8 cellular contexts compared by ENCODE assay signal in genomic region chr3:11095932-11096265, GRCh38. TPM values are rescaled to one million over a fixed set of nuclear protein-coding genes. Genes with fewer than 3 reads are reported as not detected.
A peak's percentile ranks its signal among the peaks of the same experiment; 100 is the strongest.
DNase-seq lines count a peak whose midpoint lies in the region; ATAC-seq and TF ChIP-seq lines count a peak whose summit lies in the region.
"Had no signal": no experiment of that assay in that cellular context is flagged by ENCODE, and none has a peak within 500 bp of the region (broad histone marks: within the 10 kb centered on the region; RNA-seq: fewer than 3 reads in every experiment).

No MANE protein-coding gene starts in this region.

- RAD21 ChIA-PET in HCT116 (lab: Charles Lee; ENCODE audit: low non-redundant PET in 1 of 2, low total read pairs in 2 of 2, uncharacterized antibody in 2 of 2, unreplicated experiment in 2 of 2) = interaction anchor here in 1 of 2 experiments (1.8 to 2.0 kb wide), 2 partner anchors 36 to 60 kb away, joined by 5 read pairs; no protein-coding TSS in a partner anchor

- CTCF ChIA-PET in HCT116 (lab: Charles Lee) = interaction anchor here (1.0 to 1.8 kb wide), 8 partner anchors 10 to 239 kb away, joined by 3 to 10 read pairs (median 4); no protein-coding TSS in a partner anchor

- H3K4me3 ChIP-seq in HCT116 (replicated peaks in 1 of 2; ENCODE audit: low read depth in 1 of 2, low read length in 2 of 2) (peak overlapping the region; percentile 44 to 56), fibroblast of pulmonary artery (replicated peaks; ENCODE audit: low read depth, low read length) (no peak overlapping the region), skeletal muscle satellite cell (ENCODE audit: low read length) (peak overlapping the region; percentile 64)

- H3K4me1 ChIP-seq in HCT116 (ENCODE audit: control insufficient read depth in 1 of 2, insufficient read depth in 2 of 2, low read length in 2 of 2) (peaks cover 22 to 32% of the 10 kb centered on the region in 2 experiments; a peak in 3 of 4 replicates), skeletal muscle satellite cell (ENCODE audit: control insufficient read depth, insufficient read depth, low read length) (peaks cover 26% of the 10 kb centered on the region)

- H3K79me2 ChIP-seq in HCT116 (ENCODE audit: insufficient read depth, low read length) = no peaks in the 10 kb centered on the region

- peak; percentile 65 for TF ChIP-seq RAD21 in HCT116 (IDR thresholded peaks at IDR 0.05; ENCODE audit: low read depth)

- H3K9me3 Mint-ChIP-seq in natural killer cell treated with Interleukin-12 subunit alpha and Interleukin-12 subunit beta and Interleukin-15 and Interleukin-18, amount 100 ng/mL, for 72 hours = no peaks in the 10 kb centered on the region
- H3K9me3 Mint-ChIP-seq: stimulated activated effector memory CD8-positive, alpha-beta T cell treated with anti-CD3 and anti-CD28 coated beads, Interleukin-12 subunit alpha, Interleukin-12 subunit beta, amount 100 ng/mL, for 72 hours had no signal

- intact Hi-C loops in HCT116 (cut with micrococcal nuclease) = loop anchor here (1.0 kb wide), 1 partner anchor 41 kb away; no protein-coding TSS in a partner anchor

- POLR2A ChIA-PET in HCT116 (lab: Charles Lee) = interaction anchor here (0.8 to 1.7 kb wide), 6 partner anchors 10 to 674 kb away, joined by 3 to 4 read pairs (median 4); partner anchors contain the start of gene HRH1

- H3K36me3 ChIP-seq in HCT116 (ENCODE audit: control insufficient read depth in 1 of 2, insufficient read depth in 2 of 2, low read length in 2 of 2) (no peaks in the 10 kb centered on the region), skeletal muscle satellite cell (ENCODE audit: insufficient read depth, low read length) (no peaks in the 10 kb centered on the region)

- peak; percentile 76 for ATAC-seq in HCT116
- no peak for ATAC-seq in HG03439 (IDR thresholded peaks at IDR 0.05; ENCODE audit: unreplicated experiment)
- ATAC-seq in natural killer cell treated with Interleukin-12 subunit alpha and Interleukin-12 subunit beta and Interleukin-15 and Interleukin-18, amount 100 ng/mL, for 72 hours = no peak

- in situ Hi-C loops in SK-MEL-5 (cut with HindIII; ENCODE audit: low pct_unique_long_range_greater_than_20kb, low sequenced_read_pairs) = no loop called here

- H2AFZ ChIP-seq in HCT116 (ENCODE audit: low read depth, low read length, poor library complexity, severe bottlenecking) = peak overlapping the region; percentile 94

- H3K27ac Mint-ChIP-seq in natural killer cell treated with Interleukin-12 subunit alpha and Interleukin-12 subunit beta and Interleukin-15 and Interleukin-18, amount 100 ng/mL, for 72 hours = no peak overlapping the region
- H3K27ac Mint-ChIP-seq: stimulated activated effector memory CD8-positive, alpha-beta T cell treated with anti-CD3 and anti-CD28 coated beads, Interleukin-12 subunit alpha, Interleukin-12 subunit beta, amount 100 ng/mL, for 72 hours had no signal

- peak overlapping the region; percentile 70 for H3K9ac ChIP-seq in HCT116 (ENCODE audit: low read length)
- H3K9ac ChIP-seq in skeletal muscle satellite cell (ENCODE audit: low read depth, low read length) = peak overlapping the region; percentile 79

- H3K4me2 ChIP-seq in HCT116 (ENCODE audit: low read length) (peak overlapping the region; percentile 90), skeletal muscle satellite cell (ENCODE audit: low read length) (peak overlapping the region; percentile 80)

- DNase-seq in HCT116 (ENCODE audit: low read depth, low spot score) = peak; percentile 48
- DNase-seq in SK-MEL-5 (ENCODE audit: low read depth, low spot score) = peak; percentile 8
- no peak for DNase-seq in fibroblast of pulmonary artery (ENCODE audit: low read depth)
- DNase-seq in natural killer cell treated with Interleukin-12 subunit alpha and Interleukin-12 subunit beta and Interleukin-15 and Interleukin-18, amount 100 ng/mL, for 72 hours (ENCODE audit: low spot score) = no peak
- DNase-seq in activated CD4-positive, CD25-positive, alpha-beta regulatory T cell (lab: John Stamatoyannopoulos, UW) = no peak

- no peaks in the 10 kb centered on the region for H3K27me3 ChIP-seq in HCT116 (ENCODE audit: insufficient read depth, low read length)
- no peaks in the 10 kb centered on the region for H3K27me3 ChIP-seq in skeletal muscle satellite cell (ENCODE audit: control insufficient read depth, insufficient read depth, low read length)

- no peak for TF ChIP-seq POLR2A in HCT116 (IDR thresholded peaks at IDR 0.05; ENCODE audit: borderline replicate concordance, extremely low read depth, insufficient read depth, insufficient read length)

- H3K4me3 Mint-ChIP-seq in natural killer cell treated with Interleukin-12 subunit alpha and Interleukin-12 subunit beta and Interleukin-15 and Interleukin-18, amount 100 ng/mL, for 72 hours = no peak overlapping the region

- H3K9me2 ChIP-seq in HCT116 (ENCODE audit: insufficient read depth) = no peaks in the 10 kb centered on the region

- no peaks in the 10 kb centered on the region for H4K20me1 ChIP-seq in HCT116 (ENCODE audit: insufficient read depth)

- H3K4me1 Mint-ChIP-seq in natural killer cell treated with Interleukin-12 subunit alpha and Interleukin-12 subunit beta and Interleukin-15 and Interleukin-18, amount 100 ng/mL, for 72 hours (ENCODE audit: low read depth in 2 of 2) = peaks cover 6% of the 10 kb centered on the region in 2 donors

- H3K27ac ChIP-seq in HCT116 (ENCODE audit: low read depth, low read length) = peak overlapping the region; percentile 76

- no TSS peak for BruUV-seq in HCT116 (replicated peaks; lab: Mats Ljungman, UMichigan)

- H3K27me3 Mint-ChIP-seq in natural killer cell treated with Interleukin-12 subunit alpha and Interleukin-12 subunit beta and Interleukin-15 and Interleukin-18, amount 100 ng/mL, for 72 hours = peaks cover 5 to 11% of the 10 kb centered on the region in 2 donors

- peak; percentile 46 to 67 (median 60); a peak in 5 of 6 replicates for TF ChIP-seq CTCF in HCT116 (IDR thresholded peaks at IDR 0.05 in 2 of 3, conservative IDR thresholded peaks at IDR 0.05 in 1 of 3; ENCODE audit: borderline replicate concordance in 1 of 3, insufficient read depth in 1 of 3, low read depth in 2 of 3, low read length in 2 of 3)
- peak; percentile 27 for TF ChIP-seq CTCF in fibroblast of pulmonary artery (IDR thresholded peaks at IDR 0.05; ENCODE audit: low read length, missing control alignments)

- H3K36me3 Mint-ChIP-seq in natural killer cell treated with Interleukin-12 subunit alpha and Interleukin-12 subunit beta and Interleukin-15 and Interleukin-18, amount 100 ng/mL, for 72 hours = no peaks in the 10 kb centered on the region
- H3K36me3 Mint-ChIP-seq: stimulated activated effector memory CD8-positive, alpha-beta T cell treated with anti-CD3 and anti-CD28 coated beads, Interleukin-12 subunit alpha, Interleukin-12 subunit beta, amount 100 ng/mL, for 72 hours had no signal

- H3K9me3 ChIP-seq in HCT116 (ENCODE audit: control insufficient read depth in 1 of 2, insufficient read depth in 1 of 2, low read depth in 1 of 2, low read length in 2 of 2) = no peaks in the 10 kb centered on the region; a peak in 1 of 4 replicates
- no peaks in the 10 kb centered on the region for H3K9me3 ChIP-seq in skeletal muscle satellite cell (replicated peaks; ENCODE audit: low read length)

TF ChIP-seq in HCT116, 20 proteins besides CTCF, POLR2A, EP300 and RAD21:
- TF ChIP-seq EZH2phosphoT487 (IDR thresholded peaks at IDR 0.05; ENCODE audit: borderline replicate concordance) (no peak), FOSL1 (IDR thresholded peaks at IDR 0.05; ENCODE audit: low read depth) (no peak), CBX3 (IDR thresholded peaks at IDR 0.05; ENCODE audit: low read depth) (no peak; the same call in 1 of the 2 replicates), POLR2AphosphoS5 (IDR thresholded peaks at IDR 0.05; ENCODE audit: low read depth, low read length) (no peak), JUND (IDR thresholded peaks at IDR 0.05) (no peak)

RNA-seq across cellular contexts. Expression of gene HRH1, which starts 58.4 kb away (rescaled TPM):
- 7.0 TPM for total RNA-seq in HCT116 (2021; ENCODE audit: unreplicated experiment)
- polyA plus RNA-seq in HCT116 (2012) = 5.4 and 6.0 TPM in 2 replicates
- not detected in 2 replicates for total RNA-seq in SK-MEL-5 (2014; rRNA removed; shearing (Covaris generic))
- polyA plus RNA-seq in SK-MEL-5 (2015; cell fraction: cytosol; rRNA removed) = 0.20 TPM in 1 of 2 replicates, not detected in the other
- polyA plus RNA-seq in SK-MEL-5 (2015; cell fraction: nucleus; rRNA removed) = not detected in 2 replicates
- 11.4 and 11.9 TPM in 2 replicates for total RNA-seq in skeletal muscle satellite cell (2012; rRNA removed)
- under 1 TPM in 1 of 2 donors, not detected in 1; 0.14 TPM for total RNA-seq in natural killer cell treated with Interleukin-12 subunit alpha and Interleukin-12 subunit beta and Interleukin-15 and Interleukin-18, amount 100 ng/mL, for 72 hours

Comparison
In these comparisons a context has a peak if more than half of its experiments do, and no peak if none do; other contexts are left out.
1. DNase-seq: peak in HCT116 (single experiment) and SK-MEL-5 (single experiment); none in fibroblast of pulmonary artery (single experiment), natural killer cell treated with Interleukin-12 subunit alpha and Interleukin-12 subunit beta and Interleukin-15 and Interleukin-18, amount 100 ng/mL, for 72 hours (single experiment) and activated CD4-positive, CD25-positive, alpha-beta regulatory T cell (0 of 4).